ENCODE assay signal across 8 cellular contexts in the genomic region with DNA sequence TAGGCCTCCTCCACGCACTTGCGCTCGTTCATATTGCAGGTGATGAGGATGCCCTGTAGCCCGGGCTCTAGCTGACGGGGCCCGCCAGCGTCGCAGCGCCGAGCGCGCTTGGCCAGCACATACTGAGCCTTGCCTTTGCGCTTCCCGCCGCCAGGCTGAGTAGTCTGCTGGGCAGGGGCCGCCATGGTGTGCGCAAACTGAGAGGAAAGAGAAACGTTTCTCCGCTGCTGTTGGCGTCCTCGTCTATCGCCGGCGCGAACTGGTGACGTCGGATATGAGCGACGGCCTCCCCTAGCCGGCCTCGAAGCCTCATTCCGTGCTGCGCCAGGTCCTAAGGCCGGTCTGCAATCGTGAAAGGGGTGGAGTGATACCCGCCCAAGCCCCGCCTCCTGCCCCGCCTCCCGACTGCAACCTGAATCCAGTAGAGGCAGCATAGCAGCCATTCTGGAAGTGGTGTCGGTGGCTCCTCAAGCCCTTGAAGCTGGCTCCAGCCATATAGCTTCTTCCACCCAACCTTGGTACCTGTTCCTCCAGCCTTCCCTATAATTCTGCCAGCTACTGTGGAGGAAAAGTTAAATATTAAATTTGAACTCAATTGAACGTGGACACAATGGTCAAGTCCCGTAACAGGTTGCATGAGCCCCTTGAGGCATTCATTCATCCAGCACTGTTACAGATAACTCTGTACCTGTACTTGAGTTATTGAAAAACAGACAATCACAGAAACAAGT. TPM values are rescaled to one million over a fixed set of nuclear protein-coding genes. Genes with fewer than 3 reads are reported as not detected.
DNase-seq lines count a peak whose midpoint lies in the region; ATAC-seq lines count a peak whose summit lies in the region.

A gene with protein sequence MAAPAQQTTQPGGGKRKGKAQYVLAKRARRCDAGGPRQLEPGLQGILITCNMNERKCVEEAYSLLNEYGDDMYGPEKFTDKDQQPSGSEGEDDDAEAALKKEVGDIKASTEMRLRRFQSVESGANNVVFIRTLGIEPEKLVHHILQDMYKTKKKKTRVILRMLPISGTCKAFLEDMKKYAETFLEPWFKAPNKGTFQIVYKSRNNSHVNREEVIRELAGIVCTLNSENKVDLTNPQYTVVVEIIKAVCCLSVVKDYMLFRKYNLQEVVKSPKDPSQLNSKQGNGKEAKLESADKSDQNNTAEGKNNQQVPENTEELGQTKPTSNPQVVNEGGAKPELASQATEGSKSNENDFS (minus strand): TSS at position 264 of the 731 bp plus-strand sequence. CDS start 79 bp downstream, at position 185.

- H3K27me3 ChIP-seq in mesenchymal stem cell (ENCODE audit: control insufficient read depth in 1 of 2, insufficient read depth in 1 of 2, low read length in 2 of 2) = no peaks in the 10 kb centered on the region

- peak within 1 kb of the TSS in 1 of 2 experiments; percentile 98 for H3K23ac ChIP-seq in mesenchymal stem cell (ENCODE audit: low read length in 2 of 2)

- H2BK15ac ChIP-seq in mesenchymal stem cell (ENCODE audit: low read depth, poor library complexity, severe bottlenecking) = peak within 1 kb of the TSS; percentile 100

- peak within 1 kb of the TSS in 1 of 2 experiments; percentile 64 for H2BK12ac ChIP-seq in mesenchymal stem cell (ENCODE audit: low read length in 2 of 2)

- peak within 1 kb of the TSS; percentile 100 for H4K8ac ChIP-seq in mesenchymal stem cell (ENCODE audit: low read length)

- no peaks in the 10 kb centered on the region for H3K9me3 ChIP-seq in mesenchymal stem cell (ENCODE audit: control insufficient read depth, low read length)

- peaks cover 7% of the 10 kb centered on the region for H3K4me1 ChIP-seq in mesenchymal stem cell (ENCODE audit: control insufficient read depth, insufficient read depth, low read depth, low read length)

- H3K9me3 Mint-ChIP-seq in effector memory CD8-positive, alpha-beta T cell = no peaks in the 10 kb centered on the region

- H3K4ac ChIP-seq in mesenchymal stem cell (ENCODE audit: low read depth in 1 of 2, low read length in 2 of 2) = peak within 1 kb of the TSS; percentile 99 to 100

- H3K27ac Mint-ChIP-seq in effector memory CD8-positive, alpha-beta T cell = peak within 1 kb of the TSS; percentile 95 to 96

- peak within 1 kb of the TSS; percentile 70 for H3K4me2 ChIP-seq in mesenchymal stem cell (ENCODE audit: low read length, poor library complexity, severe bottlenecking)

- peak within 1 kb of the TSS; percentile 96 for H3K27ac ChIP-seq in mesenchymal stem cell (ENCODE audit: low read length, poor library complexity, severe bottlenecking)

- peak within 1 kb of the TSS; percentile 100 for H3K9ac ChIP-seq in mesenchymal stem cell (ENCODE audit: low read length)

- H3K18ac ChIP-seq in mesenchymal stem cell (ENCODE audit: low read depth in 1 of 2, low read length in 2 of 2) = peak within 1 kb of the TSS; percentile 99 to 100

- peak within 1 kb of the TSS; percentile 88 for H2BK120ac ChIP-seq in mesenchymal stem cell (ENCODE audit: low read depth, low read length)

- H3K14ac ChIP-seq in mesenchymal stem cell (ENCODE audit: low read length in 2 of 2) = peak within 1 kb of the TSS; percentile 83 to 100

- WGBS in mesenchymal stem cell = 5% methylated on average over 42 of the region's 42 CpGs

- H3K36me3 Mint-ChIP-seq in effector memory CD8-positive, alpha-beta T cell (ENCODE audit: insufficient read depth) = peaks cover 45% of the 10 kb centered on the region

- H3K36me3 ChIP-seq in mesenchymal stem cell (ENCODE audit: control insufficient read depth in 1 of 2, insufficient read depth in 2 of 2, low read depth in 1 of 2, low read length in 2 of 2) = peaks cover 7 to 23% of the 10 kb centered on the region in 2 experiments

- peak within 1 kb of the TSS; percentile 99 to 100 for H3K4me3 ChIP-seq in mesenchymal stem cell (ENCODE audit: insufficient read depth in 1 of 2, low read depth in 1 of 2, low read length in 2 of 2)

- H3K4me1 Mint-ChIP-seq in effector memory CD8-positive, alpha-beta T cell (ENCODE audit: low read depth in 2 of 2) = peaks cover 14 to 27% of the 10 kb centered on the region in 2 donors

- peak within 1 kb of the TSS; percentile 100 for H2AFZ ChIP-seq in mesenchymal stem cell (ENCODE audit: low read depth, low read length)

- peak; percentile 94 for ATAC-seq in GM21360 (IDR thresholded peaks at IDR 0.05; ENCODE audit: unreplicated experiment)
- peak; percentile 92 for ATAC-seq in effector memory CD8-positive, alpha-beta T cell (replicated peaks)

- H3K27me3 Mint-ChIP-seq in effector memory CD8-positive, alpha-beta T cell = no peaks in the 10 kb centered on the region

- peak within 1 kb of the TSS; percentile 92 for H2AK5ac ChIP-seq in mesenchymal stem cell (ENCODE audit: low read length, severe bottlenecking)

- H4K91ac ChIP-seq in mesenchymal stem cell (ENCODE audit: low read length) = peak within 1 kb of the TSS; percentile 100

- H3K4me3 Mint-ChIP-seq in effector memory CD8-positive, alpha-beta T cell = peak within 1 kb of the TSS; percentile 93 to 94

- DNase-seq in COR-L47 (lab: John Stamatoyannopoulos, UW) (peak; percentile 92), HT1080 (ENCODE audit: low read depth) (peak; percentile 90), NOMO-1 (lab: John Stamatoyannopoulos, UW; ENCODE audit: unreplicated experiment in 2 of 2) (peak; percentile 86 to 93), mesenchymal stem cell (peak; percentile 96)
- DNase-seq in activated CD8-positive, alpha-beta memory T cell treated with anti-CD3 and anti-CD28 coated beads for 4 hours (ENCODE audit: low read depth in 2 of 2) = peak; percentile 94 to 95
- DNase-seq in effector memory CD8-positive, alpha-beta T cell = peak; percentile 94 to 96 (median 94)
- DNase-seq in stimulated activated CD8-positive, alpha-beta memory T cell treated with anti-CD3 and anti-CD28 coated beads, Interleukin-12 subunit alpha, Interleukin-12 subunit beta, amount 100 ng/mL, for 24 hours (ENCODE audit: extremely low read depth) = peak; percentile 96

- peak within 1 kb of the TSS; percentile 96 for H2BK5ac ChIP-seq in mesenchymal stem cell (ENCODE audit: low read depth, low read length, poor library complexity, severe bottlenecking)

- H3K79me1 ChIP-seq in mesenchymal stem cell (replicated peaks; ENCODE audit: low read length, poor library complexity, severe bottlenecking) = peaks cover 9% of the 10 kb centered on the region

RNA-seq across cellular contexts. Expression of the gene that starts here (rescaled TPM):
- total RNA-seq in HT1080 (2014; rRNA removed; shearing (Covaris generic)) = 49.1 and 53.9 TPM in 2 replicates
- polyA plus RNA-seq in HT1080 (2015; cell fraction: cytosol; rRNA removed) = 25.4 and 30.1 TPM in 2 replicates
- polyA plus RNA-seq in HT1080 (2015; cell fraction: nucleus; rRNA removed) = 45.8 and 48.1 TPM in 2 replicates
- polyA plus RNA-seq in mesenchymal stem cell (2013, experiment 1 of 2) = 18.4 TPM
- 19.5 TPM for polyA plus RNA-seq in mesenchymal stem cell (2013, experiment 2 of 2)

Comparison
In these comparisons a context has a peak if more than half of its experiments do, and no peak if none do; other contexts are left out.
1. Peak in every context shown above with its lines: DNase-seq, ATAC-seq, H3K4me3 ChIP-seq and H3K27ac ChIP-seq.